18 cellular contexts compared by ENCODE assay signal in genomic region chr5:79357401-79357800, GRCh38.
DNase-seq lines count a peak whose midpoint lies in the region; ATAC-seq and TF ChIP-seq lines count a peak whose summit lies in the region.
"Had no signal": no experiment of that assay in that cellular context is flagged by ENCODE, and none has a peak within 500 bp of the region (broad histone marks: within the 10 kb centered on the region; RNA-seq: fewer than 3 reads in every experiment).

No MANE protein-coding gene starts in this region.

- CTCF ChIA-PET in SK-N-SH (lab: Yijun Ruan, JAX): no interaction called here

- no peak overlapping the region for H3K9ac ChIP-seq in SK-N-SH

- POLR2A ChIA-PET in SK-N-SH (lab: Yijun Ruan, JAX): no interaction called here

- H3F3A ChIP-seq in SK-N-SH (replicated peaks; ENCODE audit: insufficient read depth): peaks cover 4% of the 10 kb centered on the region

- no peak for TF ChIP-seq EP300 in SK-N-SH (IDR thresholded peaks at IDR 0.05; ENCODE audit: borderline replicate concordance in 1 of 2, low read depth in 1 of 2, low read length in 1 of 2)

- H3K4me1 ChIP-seq in SK-N-SH (ENCODE audit: control insufficient read depth in 1 of 2, insufficient read depth in 2 of 2, low read depth in 1 of 2, low read length in 1 of 2): no peaks in the 10 kb centered on the region

- H3K4me1 Mint-ChIP-seq in endothelial cell (ENCODE audit: unreplicated experiment): no peaks in the 10 kb centered on the region
- H3K4me1 Mint-ChIP-seq: CD14-positive monocyte had no signal

- H3K9me2 ChIP-seq in SK-N-SH: no peaks in the 10 kb centered on the region

- H3K4me3 ChIP-seq in SK-N-SH (ENCODE audit: low read depth in 2 of 2, low read length in 1 of 2) (no peak overlapping the region), cardiac fibroblast (replicated peaks in 1 of 2; ENCODE audit: low read depth in 2 of 2, low read length in 2 of 2) (no peak overlapping the region), fibroblast of the aortic adventitia (ENCODE audit: low read depth, low read length) (no peak overlapping the region)

- no peaks in the 10 kb centered on the region for H3K79me2 ChIP-seq in SK-N-SH (ENCODE audit: insufficient read depth)

- H3K36me3 ChIP-seq in SK-N-SH (replicated peaks in 1 of 2; ENCODE audit: control insufficient read depth in 1 of 2, insufficient read depth in 2 of 2, low read length in 1 of 2): no peaks in the 10 kb centered on the region

- no peak overlapping the region for H3K27ac Mint-ChIP-seq in endothelial cell (ENCODE audit: unreplicated experiment)
- H3K27ac Mint-ChIP-seq: CD14-positive monocyte had no signal

- no peaks in the 10 kb centered on the region for H4K20me1 ChIP-seq in SK-N-SH (ENCODE audit: insufficient read depth)

- no peak for DNase-seq in SK-N-SH
- peak; percentile 12 to 30 for DNase-seq in cardiac fibroblast (ENCODE audit: low read depth in 2 of 2)
- DNase-seq in fibroblast of the aortic adventitia (ENCODE audit: low read depth): peak; percentile 50
- DNase-seq in NCI-H1092 treated with DMSO at 0.1 percent for 48 hours (lab: John Stamatoyannopoulos, UW): no peak
- no peak for DNase-seq in endothelial cell (ENCODE audit: low spot score)
- no peak for DNase-seq in activated effector memory CD4-positive, alpha-beta T cell treated with Interleukin-2 at 50 U/mL for 16 hours
- DNase-seq: GF-D8; HCEC 1CT; NCI-H1105; NCI-H2081 treated with DMSO at 0.1 percent for 48 hours; NCI-H510A; NCI-H748 treated with DMSO at 0.1 percent for 48 hours; NK-92 treated with Interleukin-12 subunit alpha and Interleukin-12 subunit beta, amount 100 ng/mL, for 24 hours had no signal

- no peak overlapping the region for H2AFZ ChIP-seq in SK-N-SH (ENCODE audit: low read depth)

- H3K27me3 ChIP-seq in SK-N-SH (ENCODE audit: insufficient read depth): no peaks in the 10 kb centered on the region

- no peaks in the 10 kb centered on the region for H3K9me3 ChIP-seq in SK-N-SH

- no peak overlapping the region for H3K4me3 Mint-ChIP-seq in endothelial cell (ENCODE audit: unreplicated experiment)
- H3K4me3 Mint-ChIP-seq: CD14-positive monocyte had no signal

- H3K4me2 ChIP-seq in SK-N-SH: no peak overlapping the region

- ATAC-seq in SK-N-SH treated with all-trans-retinoic acid at 6 μM for 48 hours (peak; percentile 64), GM19397 (IDR thresholded peaks at IDR 0.05; ENCODE audit: unreplicated experiment) (no peak)
- ATAC-seq: Right ventricle myocardium inferior had no signal

- H3K27me3 Mint-ChIP-seq in endothelial cell (ENCODE audit: unreplicated experiment): no peaks in the 10 kb centered on the region

- peaks cover 4% of the 10 kb centered on the region for H3K36me3 Mint-ChIP-seq in endothelial cell (ENCODE audit: low read depth, unreplicated experiment)
- H3K36me3 Mint-ChIP-seq: CD14-positive monocyte had no signal

- no peak overlapping the region for H3K27ac ChIP-seq in SK-N-SH (ENCODE audit: low read depth in 2 of 2, low read length in 1 of 2)
- H3K27ac ChIP-seq: 22Rv1 had no signal

- H3K9me3 Mint-ChIP-seq in endothelial cell (ENCODE audit: unreplicated experiment): no peaks in the 10 kb centered on the region

- TF ChIP-seq CTCF in SK-N-SH (IDR thresholded peaks at IDR 0.05) (no peak), cardiac fibroblast (IDR thresholded peaks at IDR 0.05; ENCODE audit: low read depth, low read length) (no peak), fibroblast of the aortic adventitia (IDR thresholded peaks at IDR 0.05; ENCODE audit: insufficient read depth, low read length) (no peak), endothelial cell (IDR thresholded peaks at IDR 0.05; ENCODE audit: unreplicated experiment) (no peak)

- TF ChIP-seq RAD21 in SK-N-SH (IDR thresholded peaks at IDR 0.05; ENCODE audit: low read length): no peak

- 4% methylated on average over 1 of the region's 1 CpG for WGBS in SK-N-SH (ENCODE audit: low lambda C conversion rate)

TF ChIP-seq in SK-N-SH treated with all-trans-retinoic acid at 6 μM for 48 hours, 23 proteins besides CTCF, POLR2A, EP300 and RAD21:
- no peak for TF ChIP-seq PATZ1 (CRISPR knock-in tag; IDR thresholded peaks at IDR 0.05; ENCODE audit: borderline replicate concordance)
- TF ChIP-seq ISL1 (CRISPR knock-in tag; IDR thresholded peaks at IDR 0.05): peak; percentile 43

TF ChIP-seq in SK-N-SH, 30 proteins besides CTCF, POLR2A, EP300 and RAD21:
- TF ChIP-seq USF1 (IDR thresholded peaks at IDR 0.05; ENCODE audit: borderline replicate concordance, low read depth) (no peak), FOXM1 (IDR thresholded peaks at IDR 0.05; ENCODE audit: low read depth) (no peak), FOSL2 (IDR thresholded peaks at IDR 0.05; ENCODE audit: borderline replicate concordance, low read depth) (no peak), SIN3A (IDR thresholded peaks at IDR 0.05; ENCODE audit: borderline replicate concordance, low read depth, low read length) (no peak), GATA2 (CRISPR knock-in tag; IDR thresholded peaks at IDR 0.05) (no peak), MAX (IDR thresholded peaks at IDR 0.05; ENCODE audit: low read depth) (no peak), REST (IDR thresholded peaks at IDR 0.05; ENCODE audit: low read depth, low read length) (no peak)

Comparison
In these comparisons a context has a peak if more than half of its experiments do, and no peak if none do; other contexts are left out.
1. DNase-seq: peak in cardiac fibroblast (2 of 2) and fibroblast of the aortic adventitia (single experiment); none in SK-N-SH (single experiment), NCI-H1092 treated with DMSO at 0.1 percent for 48 hours (single experiment), endothelial cell (single experiment) and activated effector memory CD4-positive, alpha-beta T cell treated with Interleukin-2 at 50 U/mL for 16 hours (single experiment).